Comparison of ENCODE assay signal across 24 cellular contexts in genomic region chrX:7362111-7362510, GRCh38.
"Had no signal": no experiment of that assay in that cellular context is flagged by ENCODE, and none has a peak within 500 bp of the region (broad histone marks: within the 10 kb centered on the region; RNA-seq: fewer than 3 reads in every experiment).

No MANE protein-coding gene starts in this region.

- DNase-seq: colonic mucosa; dermis blood vessel endothelial cell; effector memory CD4-positive, alpha-beta T cell; foreskin fibroblast; heart left ventricle; kidney; natural killer cell; stimulated activated CD4-positive, alpha-beta T cell treated with anti-CD3 and anti-CD28 coated beads, Interleukin-12 subunit alpha, Interleukin-12 subunit beta, amount 100 ng/mL, for 4 hours; stimulated activated CD4-positive, alpha-beta T cell treated with anti-CD3 and anti-CD28 coated beads, Interleukin-1b, Interleukin-23, amount 100 ng/mL, for 48 hours; stimulated activated CD4-positive, alpha-beta T cell treated with anti-CD3 and anti-CD28 coated beads, Interleukin-4, amount 100 ng/mL, for 1 hour; stimulated activated CD8-positive, alpha-beta memory T cell treated with anti-CD3 and anti-CD28 coated beads, Interleukin-4, amount 100 ng/mL, for 48 hours; stimulated activated naive CD4-positive, alpha-beta T cell; stimulated activated naive CD8-positive, alpha-beta T cell treated with anti-CD3 and anti-CD28 coated beads, Interleukin-15, amount 100 ng/mL, for 72 hours; transverse colon had no signal

- H3K27me3 Mint-ChIP-seq: memory B cell; stimulated activated naive CD8-positive, alpha-beta T cell treated with anti-CD3 and anti-CD28 coated beads, Interleukin-15, amount 100 ng/mL, for 72 hours had no signal

- H3K4me1 Mint-ChIP-seq: memory B cell; natural killer cell; stimulated activated naive CD8-positive, alpha-beta T cell treated with anti-CD3 and anti-CD28 coated beads, Interleukin-15, amount 100 ng/mL, for 72 hours had no signal

- H3K27ac Mint-ChIP-seq: memory B cell; natural killer cell; stimulated activated naive CD8-positive, alpha-beta T cell treated with anti-CD3 and anti-CD28 coated beads, Interleukin-15, amount 100 ng/mL, for 72 hours had no signal

- H3K9me3 Mint-ChIP-seq: memory B cell; stimulated activated naive CD8-positive, alpha-beta T cell treated with anti-CD3 and anti-CD28 coated beads, Interleukin-15, amount 100 ng/mL, for 72 hours had no signal

- H3K4me3 ChIP-seq: colonic mucosa, gastroesophageal sphincter, heart left ventricle, hepatocyte, lung, prostate gland, right atrium auricular region, smooth muscle cell, suprapubic skin, transverse colon, vagina had no signal

- H3K4me3 Mint-ChIP-seq: memory B cell; natural killer cell; stimulated activated naive CD8-positive, alpha-beta T cell treated with anti-CD3 and anti-CD28 coated beads, Interleukin-15, amount 100 ng/mL, for 72 hours had no signal

- H3K36me3 ChIP-seq: colonic mucosa, gastroesophageal sphincter, heart left ventricle, prostate gland, right atrium auricular region, suprapubic skin, transverse colon, vagina had no signal

- H3K27ac ChIP-seq: colonic mucosa, gastroesophageal sphincter, heart left ventricle, hepatocyte, prostate gland, right atrium auricular region, suprapubic skin, transverse colon, vagina had no signal

- FAIRE-seq: endometrium had no signal

- H3K36me3 Mint-ChIP-seq: natural killer cell had no signal

- H3K27me3 ChIP-seq: colonic mucosa, gastroesophageal sphincter, heart left ventricle, hepatocyte, right atrium auricular region, suprapubic skin, transverse colon, vagina had no signal
